Comparison of ENCODE assay signal across 1 cellular context in the genomic region with DNA sequence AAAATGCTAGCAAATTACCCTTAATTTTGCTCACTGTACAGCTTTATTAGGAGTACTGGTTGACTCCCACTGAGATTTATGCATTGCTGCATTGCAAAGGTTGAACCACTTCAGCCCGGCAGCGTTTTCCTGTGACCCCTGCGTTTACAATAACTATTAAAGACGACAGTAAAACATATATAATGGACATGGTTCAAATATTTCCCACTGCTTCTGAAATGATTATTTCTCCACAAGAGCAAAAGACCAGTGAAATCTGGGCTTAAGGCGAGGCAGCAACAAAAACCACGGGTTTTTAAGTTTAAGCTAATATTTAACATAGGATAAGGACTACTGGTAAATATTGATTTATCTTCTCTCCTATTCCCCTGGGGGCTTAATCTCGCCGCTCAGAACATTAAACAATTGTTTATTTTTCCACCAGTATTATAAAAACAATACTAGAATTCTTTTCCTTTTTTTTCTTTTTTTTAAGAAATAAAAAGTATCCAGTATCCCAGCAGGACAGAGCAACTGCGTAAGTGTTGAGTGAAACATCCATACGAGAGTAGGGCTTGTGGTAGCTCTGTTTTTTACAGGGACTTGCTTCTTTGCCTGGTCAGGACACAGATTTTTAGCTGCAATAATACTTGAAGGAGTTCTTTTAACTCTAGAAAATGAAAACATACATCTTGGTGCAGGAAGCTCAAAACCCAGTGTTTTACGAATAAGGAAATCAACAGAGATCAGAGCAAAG.
A peak's percentile ranks its signal among the peaks of the same experiment; 100 is the strongest.
TF ChIP-seq lines count a peak whose summit lies in the region.

No MANE protein-coding gene starts in this region.

TF ChIP-seq in HEK293, 187 proteins besides CTCF, POLR2A, EP300 and RAD21 (continued from another document and continues in another):
- TF ChIP-seq, protein P1, sequence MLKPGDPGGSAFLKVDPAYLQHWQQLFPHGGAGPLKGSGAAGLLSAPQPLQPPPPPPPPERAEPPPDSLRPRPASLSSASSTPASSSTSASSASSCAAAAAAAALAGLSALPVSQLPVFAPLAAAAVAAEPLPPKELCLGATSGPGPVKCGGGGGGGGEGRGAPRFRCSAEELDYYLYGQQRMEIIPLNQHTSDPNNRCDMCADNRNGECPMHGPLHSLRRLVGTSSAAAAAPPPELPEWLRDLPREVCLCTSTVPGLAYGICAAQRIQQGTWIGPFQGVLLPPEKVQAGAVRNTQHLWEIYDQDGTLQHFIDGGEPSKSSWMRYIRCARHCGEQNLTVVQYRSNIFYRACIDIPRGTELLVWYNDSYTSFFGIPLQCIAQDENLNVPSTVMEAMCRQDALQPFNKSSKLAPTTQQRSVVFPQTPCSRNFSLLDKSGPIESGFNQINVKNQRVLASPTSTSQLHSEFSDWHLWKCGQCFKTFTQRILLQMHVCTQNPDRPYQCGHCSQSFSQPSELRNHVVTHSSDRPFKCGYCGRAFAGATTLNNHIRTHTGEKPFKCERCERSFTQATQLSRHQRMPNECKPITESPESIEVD (tag by site-specific recombination; IDR thresholded peaks at IDR 0.05) = peak; percentile 93
- TF ChIP-seq ZNF423 (tag by site-specific recombination; IDR thresholded peaks at IDR 0.05) (0 out of 2 replicates have a peak, but pooled peaks have one; percentile 17), TRIM28 (IDR thresholded peaks at IDR 0.05; ENCODE audit: borderline replicate concordance, low read length) (peak; percentile 46; the same call in 1 of the 2 replicates), ZNF174 (tag by site-specific recombination; IDR thresholded peaks at IDR 0.05) (no peak), ZNF658 (tag by site-specific recombination; IDR thresholded peaks at IDR 0.05) (no peak), ZNF2 (tag by site-specific recombination; IDR thresholded peaks at IDR 0.05) (no peak), ZIC2 (tag by site-specific recombination; IDR thresholded peaks at IDR 0.05) (peak; percentile 83), ZSCAN23 (tag by site-specific recombination; IDR thresholded peaks at IDR 0.05) (no peak), ZNF341 (tag by site-specific recombination; IDR thresholded peaks at IDR 0.05; ENCODE audit: low read depth) (0 out of 2 replicates have a peak, but pooled peaks have one; percentile 7), SP3 (tag by site-specific recombination; IDR thresholded peaks at IDR 0.05) (no peak), ZNF701 (tag by site-specific recombination; IDR thresholded peaks at IDR 0.05) (no peak), BCL11B (tag by site-specific recombination; IDR thresholded peaks at IDR 0.05; ENCODE audit: low read depth) (no peak), ZFP69B (tag by site-specific recombination; IDR thresholded peaks at IDR 0.05) (no peak), GLIS1 (tag by site-specific recombination; IDR thresholded peaks at IDR 0.05) (peak; percentile 77), ZNF837 (tag by site-specific recombination; IDR thresholded peaks at IDR 0.05) (no peak), ZBTB21 (tag by site-specific recombination; IDR thresholded peaks at IDR 0.05) (no peak), ZNF792 (tag by site-specific recombination; IDR thresholded peaks at IDR 0.05) (no peak), ZNF211 (tag by site-specific recombination; IDR thresholded peaks at IDR 0.05; ENCODE audit: low read depth) (no peak), ZNF19 (tag by site-specific recombination; IDR thresholded peaks at IDR 0.05; ENCODE audit: low read depth) (no peak), HOXA7 (CRISPR knock-in tag; IDR thresholded peaks at IDR 0.05; ENCODE audit: borderline replicate concordance) (no peak), ZNF776 (tag by site-specific recombination; IDR thresholded peaks at IDR 0.05; ENCODE audit: borderline replicate concordance) (no peak), ZNF521 (tag by site-specific recombination; IDR thresholded peaks at IDR 0.05) (no peak), GLI4 (tag by site-specific recombination; IDR thresholded peaks at IDR 0.05) (no peak), HOXD13 (CRISPR knock-in tag; IDR thresholded peaks at IDR 0.05; ENCODE audit: borderline replicate concordance) (peak; percentile 96), MYNN (tag by site-specific recombination; IDR thresholded peaks at IDR 0.05; ENCODE audit: borderline replicate concordance) (no peak), ZNF670 (tag by site-specific recombination; IDR thresholded peaks at IDR 0.05; ENCODE audit: low read depth) (no peak), WT1 (tag by site-specific recombination; IDR thresholded peaks at IDR 0.05) (peak; percentile 60; the same call in 1 of the 2 replicates), ZNF10 (tag by site-specific recombination; IDR thresholded peaks at IDR 0.05) (no peak), FEZF1 (tag by site-specific recombination; IDR thresholded peaks at IDR 0.05) (peak; percentile 93), ZNF223 (tag by site-specific recombination; IDR thresholded peaks at IDR 0.05) (no peak), ZNF138 (tag by site-specific recombination; IDR thresholded peaks at IDR 0.05; ENCODE audit: borderline replicate concordance) (no peak), KLF1 (tag by site-specific recombination; IDR thresholded peaks at IDR 0.05) (no peak), SALL2 (tag by site-specific recombination; IDR thresholded peaks at IDR 0.05; ENCODE audit: borderline replicate concordance) (no peak), ZNF501 (tag by site-specific recombination; IDR thresholded peaks at IDR 0.05) (no peak), PRDM1 (tag by site-specific recombination; IDR thresholded peaks at IDR 0.05) (no peak), ZNF214 (tag by site-specific recombination; IDR thresholded peaks at IDR 0.05; ENCODE audit: borderline replicate concordance) (no peak), KLF7 (tag by site-specific recombination; IDR thresholded peaks at IDR 0.05; ENCODE audit: borderline replicate concordance) (no peak), ZNF292 (tag by site-specific recombination; IDR thresholded peaks at IDR 0.05; ENCODE audit: borderline replicate concordance, low read depth) (no peak), ZNF324 (tag by site-specific recombination; IDR thresholded peaks at IDR 0.05) (no peak)
- TF ChIP-seq, protein P2, sequence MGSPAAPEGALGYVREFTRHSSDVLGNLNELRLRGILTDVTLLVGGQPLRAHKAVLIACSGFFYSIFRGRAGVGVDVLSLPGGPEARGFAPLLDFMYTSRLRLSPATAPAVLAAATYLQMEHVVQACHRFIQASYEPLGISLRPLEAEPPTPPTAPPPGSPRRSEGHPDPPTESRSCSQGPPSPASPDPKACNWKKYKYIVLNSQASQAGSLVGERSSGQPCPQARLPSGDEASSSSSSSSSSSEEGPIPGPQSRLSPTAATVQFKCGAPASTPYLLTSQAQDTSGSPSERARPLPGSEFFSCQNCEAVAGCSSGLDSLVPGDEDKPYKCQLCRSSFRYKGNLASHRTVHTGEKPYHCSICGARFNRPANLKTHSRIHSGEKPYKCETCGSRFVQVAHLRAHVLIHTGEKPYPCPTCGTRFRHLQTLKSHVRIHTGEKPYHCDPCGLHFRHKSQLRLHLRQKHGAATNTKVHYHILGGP (tag by site-specific recombination; IDR thresholded peaks at IDR 0.05) = 0 out of 2 replicates have a peak, but pooled peaks have one; percentile 15
- TF ChIP-seq, protein P3, sequence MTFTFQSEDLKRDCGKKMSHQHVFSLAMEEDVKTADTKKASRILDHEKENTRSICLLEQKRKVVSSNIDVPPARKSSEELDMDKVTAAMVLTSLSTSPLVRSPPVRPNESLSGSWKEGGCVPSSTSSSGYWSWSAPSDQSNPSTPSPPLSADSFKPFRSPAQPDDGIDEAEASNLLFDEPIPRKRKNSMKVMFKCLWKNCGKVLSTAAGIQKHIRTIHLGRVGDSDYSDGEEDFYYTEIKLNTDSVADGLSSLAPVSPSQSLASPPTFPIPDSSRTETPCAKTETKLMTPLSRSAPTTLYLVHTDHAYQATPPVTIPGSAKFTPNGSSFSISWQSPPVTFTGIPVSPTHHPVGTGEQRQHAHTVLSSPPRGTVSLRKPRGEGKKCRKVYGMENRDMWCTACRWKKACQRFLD (tag by site-specific recombination; IDR thresholded peaks at IDR 0.05) = no peak
- TF ChIP-seq, protein P4, sequence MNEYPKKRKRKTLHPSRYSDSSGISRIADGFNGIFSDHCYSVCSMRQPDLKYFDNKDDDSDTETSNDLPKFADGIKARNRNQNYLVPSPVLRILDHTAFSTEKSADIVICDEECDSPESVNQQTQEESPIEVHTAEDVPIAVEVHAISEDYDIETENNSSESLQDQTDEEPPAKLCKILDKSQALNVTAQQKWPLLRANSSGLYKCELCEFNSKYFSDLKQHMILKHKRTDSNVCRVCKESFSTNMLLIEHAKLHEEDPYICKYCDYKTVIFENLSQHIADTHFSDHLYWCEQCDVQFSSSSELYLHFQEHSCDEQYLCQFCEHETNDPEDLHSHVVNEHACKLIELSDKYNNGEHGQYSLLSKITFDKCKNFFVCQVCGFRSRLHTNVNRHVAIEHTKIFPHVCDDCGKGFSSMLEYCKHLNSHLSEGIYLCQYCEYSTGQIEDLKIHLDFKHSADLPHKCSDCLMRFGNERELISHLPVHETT (tag by site-specific recombination; IDR thresholded peaks at IDR 0.05) = no peak
- TF ChIP-seq, protein P5, sequence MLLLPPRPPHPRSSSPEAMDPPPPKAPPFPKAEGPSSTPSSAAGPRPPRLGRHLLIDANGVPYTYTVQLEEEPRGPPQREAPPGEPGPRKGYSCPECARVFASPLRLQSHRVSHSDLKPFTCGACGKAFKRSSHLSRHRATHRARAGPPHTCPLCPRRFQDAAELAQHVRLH (tag by site-specific recombination; IDR thresholded peaks at IDR 0.05) = peak; percentile 53; the same call in 1 of the 2 replicates
- TF ChIP-seq, protein P6, sequence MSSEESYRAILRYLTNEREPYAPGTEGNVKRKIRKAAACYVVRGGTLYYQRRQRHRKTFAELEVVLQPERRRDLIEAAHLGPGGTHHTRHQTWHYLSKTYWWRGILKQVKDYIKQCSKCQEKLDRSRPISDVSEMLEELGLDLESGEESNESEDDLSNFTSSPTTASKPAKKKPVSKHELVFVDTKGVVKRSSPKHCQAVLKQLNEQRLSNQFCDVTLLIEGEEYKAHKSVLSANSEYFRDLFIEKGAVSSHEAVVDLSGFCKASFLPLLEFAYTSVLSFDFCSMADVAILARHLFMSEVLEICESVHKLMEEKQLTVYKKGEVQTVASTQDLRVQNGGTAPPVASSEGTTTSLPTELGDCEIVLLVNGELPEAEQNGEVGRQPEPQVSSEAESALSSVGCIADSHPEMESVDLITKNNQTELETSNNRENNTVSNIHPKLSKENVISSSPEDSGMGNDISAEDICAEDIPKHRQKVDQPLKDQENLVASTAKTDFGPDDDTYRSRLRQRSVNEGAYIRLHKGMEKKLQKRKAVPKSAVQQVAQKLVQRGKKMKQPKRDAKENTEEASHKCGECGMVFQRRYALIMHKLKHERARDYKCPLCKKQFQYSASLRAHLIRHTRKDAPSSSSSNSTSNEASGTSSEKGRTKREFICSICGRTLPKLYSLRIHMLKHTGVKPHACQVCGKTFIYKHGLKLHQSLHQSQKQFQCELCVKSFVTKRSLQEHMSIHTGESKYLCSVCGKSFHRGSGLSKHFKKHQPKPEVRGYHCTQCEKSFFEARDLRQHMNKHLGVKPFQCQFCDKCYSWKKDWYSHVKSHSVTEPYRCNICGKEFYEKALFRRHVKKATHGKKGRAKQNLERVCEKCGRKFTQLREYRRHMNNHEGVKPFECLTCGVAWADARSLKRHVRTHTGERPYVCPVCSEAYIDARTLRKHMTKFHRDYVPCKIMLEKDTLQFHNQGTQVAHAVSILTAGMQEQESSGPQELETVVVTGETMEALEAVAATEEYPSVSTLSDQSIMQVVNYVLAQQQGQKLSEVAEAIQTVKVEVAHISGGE (tag by site-specific recombination; conservative IDR thresholded peaks at IDR 0.05; ENCODE audit: low read depth) = peak; percentile 67
- TF ChIP-seq, protein P7, sequence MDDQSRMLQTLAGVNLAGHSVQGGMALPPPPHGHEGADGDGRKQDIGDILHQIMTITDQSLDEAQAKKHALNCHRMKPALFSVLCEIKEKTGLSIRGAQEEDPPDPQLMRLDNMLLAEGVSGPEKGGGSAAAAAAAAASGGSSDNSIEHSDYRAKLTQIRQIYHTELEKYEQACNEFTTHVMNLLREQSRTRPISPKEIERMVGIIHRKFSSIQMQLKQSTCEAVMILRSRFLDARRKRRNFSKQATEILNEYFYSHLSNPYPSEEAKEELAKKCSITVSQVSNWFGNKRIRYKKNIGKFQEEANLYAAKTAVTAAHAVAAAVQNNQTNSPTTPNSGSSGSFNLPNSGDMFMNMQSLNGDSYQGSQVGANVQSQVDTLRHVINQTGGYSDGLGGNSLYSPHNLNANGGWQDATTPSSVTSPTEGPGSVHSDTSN (CRISPR knock-in tag; IDR thresholded peaks at IDR 0.05) = no peak
- TF ChIP-seq, protein P8, sequence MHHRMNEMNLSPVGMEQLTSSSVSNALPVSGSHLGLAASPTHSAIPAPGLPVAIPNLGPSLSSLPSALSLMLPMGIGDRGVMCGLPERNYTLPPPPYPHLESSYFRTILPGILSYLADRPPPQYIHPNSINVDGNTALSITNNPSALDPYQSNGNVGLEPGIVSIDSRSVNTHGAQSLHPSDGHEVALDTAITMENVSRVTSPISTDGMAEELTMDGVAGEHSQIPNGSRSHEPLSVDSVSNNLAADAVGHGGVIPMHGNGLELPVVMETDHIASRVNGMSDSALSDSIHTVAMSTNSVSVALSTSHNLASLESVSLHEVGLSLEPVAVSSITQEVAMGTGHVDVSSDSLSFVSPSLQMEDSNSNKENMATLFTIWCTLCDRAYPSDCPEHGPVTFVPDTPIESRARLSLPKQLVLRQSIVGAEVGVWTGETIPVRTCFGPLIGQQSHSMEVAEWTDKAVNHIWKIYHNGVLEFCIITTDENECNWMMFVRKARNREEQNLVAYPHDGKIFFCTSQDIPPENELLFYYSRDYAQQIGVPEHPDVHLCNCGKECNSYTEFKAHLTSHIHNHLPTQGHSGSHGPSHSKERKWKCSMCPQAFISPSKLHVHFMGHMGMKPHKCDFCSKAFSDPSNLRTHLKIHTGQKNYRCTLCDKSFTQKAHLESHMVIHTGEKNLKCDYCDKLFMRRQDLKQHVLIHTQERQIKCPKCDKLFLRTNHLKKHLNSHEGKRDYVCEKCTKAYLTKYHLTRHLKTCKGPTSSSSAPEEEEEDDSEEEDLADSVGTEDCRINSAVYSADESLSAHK (tag by site-specific recombination; IDR thresholded peaks at IDR 0.05) = peak; percentile 73
- TF ChIP-seq, protein P9, sequence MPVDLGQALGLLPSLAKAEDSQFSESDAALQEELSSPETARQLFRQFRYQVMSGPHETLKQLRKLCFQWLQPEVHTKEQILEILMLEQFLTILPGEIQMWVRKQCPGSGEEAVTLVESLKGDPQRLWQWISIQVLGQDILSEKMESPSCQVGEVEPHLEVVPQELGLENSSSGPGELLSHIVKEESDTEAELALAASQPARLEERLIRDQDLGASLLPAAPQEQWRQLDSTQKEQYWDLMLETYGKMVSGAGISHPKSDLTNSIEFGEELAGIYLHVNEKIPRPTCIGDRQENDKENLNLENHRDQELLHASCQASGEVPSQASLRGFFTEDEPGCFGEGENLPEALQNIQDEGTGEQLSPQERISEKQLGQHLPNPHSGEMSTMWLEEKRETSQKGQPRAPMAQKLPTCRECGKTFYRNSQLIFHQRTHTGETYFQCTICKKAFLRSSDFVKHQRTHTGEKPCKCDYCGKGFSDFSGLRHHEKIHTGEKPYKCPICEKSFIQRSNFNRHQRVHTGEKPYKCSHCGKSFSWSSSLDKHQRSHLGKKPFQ (tag by site-specific recombination; IDR thresholded peaks at IDR 0.05) = peak; percentile 69
